ENCODE assay signal across 22 cellular contexts in genomic region chr22:17870408-17870807, GRCh38.
DNase-seq lines count a peak whose midpoint lies in the region; ATAC-seq and TF ChIP-seq lines count a peak whose summit lies in the region.
"Had no signal": no experiment of that assay in that cellular context is flagged by ENCODE, and none has a peak within 500 bp of the region (broad histone marks: within the 10 kb centered on the region; RNA-seq: fewer than 3 reads in every experiment).

No MANE protein-coding gene starts in this region.

- H3K27ac Mint-ChIP-seq in brain = peak overlapping the region in 4 of 5 experiments; percentile 10 to 81 (median 34)
- H3K27ac Mint-ChIP-seq in stimulated activated effector memory CD8-positive, alpha-beta T cell treated with anti-CD3 and anti-CD28 coated beads, Interleukin-12 subunit alpha, Interleukin-12 subunit beta, amount 100 ng/mL, for 72 hours = peak overlapping the region; percentile 30
- H3K27ac Mint-ChIP-seq: activated naive CD8-positive, alpha-beta T cell treated with anti-CD3 and anti-CD28 coated beads for 36 hours; activated T-helper 2 cell treated with anti-CD3 and anti-CD28 coated beads, Interferon-gamma antibody, Interleukin-2, Interleukin-4, amounts not matched to agents 10 μg/mL and 5 μg/mL and 100 μg/mL, durations not matched to agents 14 hours and 24 hours and 36 hours; CD8-positive, alpha-beta T cell; GM23338; mesothelial cell of epicardium; nephron had no signal

- intact Hi-C loops in left colon (cut with DNase I, micrococcal nuclease) = no loop called here

- peaks cover 26% of the 10 kb centered on the region for H3K4me1 Mint-ChIP-seq in brain
- no peaks in the 10 kb centered on the region for H3K4me1 Mint-ChIP-seq in stimulated activated effector memory CD8-positive, alpha-beta T cell treated with anti-CD3 and anti-CD28 coated beads, Interleukin-12 subunit alpha, Interleukin-12 subunit beta, amount 100 ng/mL, for 72 hours
- H3K4me1 Mint-ChIP-seq: activated naive CD8-positive, alpha-beta T cell treated with anti-CD3 and anti-CD28 coated beads for 36 hours; GM23338 had no signal

- peak; percentile 68 for DNase-seq in NCI-H510A treated with DMSO at 0.1 percent for 48 hours (lab: John Stamatoyannopoulos, UW)
- DNase-seq in left colon = peak in 1 of 2 donors; percentile 50
- no peak for DNase-seq in stimulated activated effector memory CD8-positive, alpha-beta T cell treated with anti-CD3 and anti-CD28 coated beads, Interleukin-12 subunit alpha, Interleukin-12 subunit beta, amount 100 ng/mL, for 72 hours (ENCODE audit: low spot score in 2 of 2)
- no peak for DNase-seq in foreskin melanocyte
- DNase-seq in NCI-H2029 treated with DMSO at 0.1 percent for 48 hours (lab: John Stamatoyannopoulos, UW) = no peak
- DNase-seq: activated CD4-positive, alpha-beta T cell treated with anti-CD3 and anti-CD28 coated beads, Interleukin-2, amount 50 U/mL, for 1 hour; activated naive CD8-positive, alpha-beta T cell treated with anti-CD3 and anti-CD28 coated beads for 36 hours; AML-193; CD8-positive, alpha-beta T cell; heart left ventricle; Karpas-422; MV-4-11; NCI-H1694 treated with DMSO at 0.1 percent for 48 hours; WERI-Rb-1 had no signal

- H3K4me3 Mint-ChIP-seq in brain = no peak overlapping the region
- no peak overlapping the region for H3K4me3 Mint-ChIP-seq in stimulated activated effector memory CD8-positive, alpha-beta T cell treated with anti-CD3 and anti-CD28 coated beads, Interleukin-12 subunit alpha, Interleukin-12 subunit beta, amount 100 ng/mL, for 72 hours
- H3K4me3 Mint-ChIP-seq: activated naive CD8-positive, alpha-beta T cell treated with anti-CD3 and anti-CD28 coated beads for 36 hours; CD8-positive, alpha-beta T cell; GM23338; mesothelial cell of epicardium; nephron had no signal

- peaks cover 56% of the 10 kb centered on the region for H3K36me3 Mint-ChIP-seq in brain
- peaks cover 73% of the 10 kb centered on the region for H3K36me3 Mint-ChIP-seq in stimulated activated effector memory CD8-positive, alpha-beta T cell treated with anti-CD3 and anti-CD28 coated beads, Interleukin-12 subunit alpha, Interleukin-12 subunit beta, amount 100 ng/mL, for 72 hours

- H3K27me3 Mint-ChIP-seq in brain = no peaks in the 10 kb centered on the region
- H3K27me3 Mint-ChIP-seq: activated naive CD8-positive, alpha-beta T cell treated with anti-CD3 and anti-CD28 coated beads for 36 hours had no signal

- TF ChIP-seq CTCF in brain (conservative IDR thresholded peaks at IDR 0.05) = no peak

- H3K9me3 Mint-ChIP-seq in brain = no peaks in the 10 kb centered on the region
- H3K9me3 Mint-ChIP-seq in stimulated activated effector memory CD8-positive, alpha-beta T cell treated with anti-CD3 and anti-CD28 coated beads, Interleukin-12 subunit alpha, Interleukin-12 subunit beta, amount 100 ng/mL, for 72 hours = no peaks in the 10 kb centered on the region
- H3K9me3 Mint-ChIP-seq: activated naive CD8-positive, alpha-beta T cell treated with anti-CD3 and anti-CD28 coated beads for 36 hours; activated T-helper 2 cell treated with anti-CD3 and anti-CD28 coated beads, Interferon-gamma antibody, Interleukin-2, Interleukin-4, amounts not matched to agents 10 μg/mL and 5 μg/mL and 100 μg/mL, durations not matched to agents 14 hours and 24 hours and 36 hours; CD8-positive, alpha-beta T cell; GM23338; mesothelial cell of epicardium; nephron had no signal

- peak; percentile 42 for ATAC-seq in left colon
- ATAC-seq in stimulated activated effector memory CD8-positive, alpha-beta T cell treated with anti-CD3 and anti-CD28 coated beads, Interleukin-12 subunit alpha, Interleukin-12 subunit beta, amount 100 ng/mL, for 72 hours = no peak
- no peak for ATAC-seq in GM18861 (IDR thresholded peaks at IDR 0.05; ENCODE audit: unreplicated experiment)
- ATAC-seq: CD8-positive, alpha-beta T cell; GM12878; GM23338; heart left ventricle; left lobe of liver had no signal
